In the genomic region with DNA sequence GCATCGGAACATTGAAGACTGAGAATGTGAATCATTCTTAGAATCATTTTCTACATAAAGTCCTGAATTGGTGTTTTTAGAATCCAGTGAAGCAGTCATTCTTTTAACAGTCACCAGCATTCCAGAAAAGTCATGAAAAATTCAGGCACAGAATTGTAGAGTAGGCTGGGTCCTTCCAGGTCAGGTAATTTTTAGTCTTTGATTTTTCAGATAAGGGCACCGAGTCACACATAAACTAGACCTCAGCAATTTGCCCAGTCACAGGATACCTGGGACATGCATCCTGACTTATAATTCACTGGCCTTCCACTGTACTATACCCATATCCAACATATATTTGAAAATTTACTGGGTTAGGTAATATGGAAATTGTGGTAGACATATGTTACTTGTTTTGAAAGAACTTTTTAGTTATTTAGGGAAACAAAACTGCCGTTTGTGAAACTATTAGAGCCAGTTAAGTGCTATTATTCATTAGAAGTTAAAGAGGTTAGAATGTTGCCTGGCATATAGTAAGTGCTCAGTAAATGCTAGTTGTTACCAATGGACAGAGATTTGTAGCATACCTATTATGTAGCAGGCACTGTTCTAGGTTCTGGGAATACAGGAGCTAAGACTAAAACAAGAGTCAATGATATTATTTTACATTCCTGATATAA, we compare ENCODE assay signal across 1 cellular context.
TF ChIP-seq lines count a peak whose summit lies in the region.

No MANE protein-coding gene starts in this region.

TF ChIP-seq in A549, 52 proteins besides CTCF, POLR2A, EP300 and RAD21 (continued from another document):
- TF ChIP-seq HES2 (IDR thresholded peaks at IDR 0.05) (no peak), KDM1A (IDR thresholded peaks at IDR 0.05; ENCODE audit: low read depth) (no peak), GATA3 (IDR thresholded peaks at IDR 0.05; ENCODE audit: borderline replicate concordance) (no peak), EHMT2 (IDR thresholded peaks at IDR 0.05; ENCODE audit: low read depth) (no peak), ZNF302 (CRISPR knock-in tag; IDR thresholded peaks at IDR 0.05) (no peak), MYC (IDR thresholded peaks at IDR 0.05; ENCODE audit: borderline replicate concordance, low read length) (no peak), BHLHE40 (IDR thresholded peaks at IDR 0.05; ENCODE audit: low read depth, low read length) (no peak), BCL3 (IDR thresholded peaks at IDR 0.05) (no peak), RNF2 (IDR thresholded peaks at IDR 0.05; ENCODE audit: borderline replicate concordance, low read depth) (no peak), SMC3 (IDR thresholded peaks at IDR 0.05) (no peak), KDM5A (IDR thresholded peaks at IDR 0.05) (no peak), MAX (IDR thresholded peaks at IDR 0.05) (no peak)
